20 cellular contexts compared by ENCODE assay signal in genomic region chr18:70121842-70122241, GRCh38.
"Had no signal": no experiment of that assay in that cellular context is flagged by ENCODE, and none has a peak within 500 bp of the region (broad histone marks: within the 10 kb centered on the region; RNA-seq: fewer than 3 reads in every experiment).

No MANE protein-coding gene starts in this region.

- DNase-seq: activated B cell treated with CpG ODN at 0.5 μM for 24 hours; activated CD4-positive, alpha-beta memory T cell treated with anti-CD3 and anti-CD28 coated beads for 36 hours; activated CD4-positive, alpha-beta T cell treated with anti-CD3 and anti-CD28 coated beads for 4 hours; activated CD8-positive, alpha-beta memory T cell treated with anti-CD3 and anti-CD28 coated beads, Interleukin-2, amount 10 ng/mL, durations not matched to agents 7 days and 5 days; activated naive CD4-positive, alpha-beta T cell treated with anti-CD3 and anti-CD28 coated beads for 36 hours; activated naive CD8-positive, alpha-beta T cell treated with anti-CD3 and anti-CD28 coated beads, Interleukin-2, amount 50 U/mL, for 24 hours; anterior cingulate cortex; caudate nucleus; dorsolateral prefrontal cortex; foreskin keratinocyte; glutamatergic neuron; hypothalamus; islet precursor cell; right lobe of liver; small intestine; stimulated activated CD4-positive, alpha-beta T cell treated with anti-CD3 and anti-CD28 coated beads, Interleukin-4, amount 100 ng/mL, for 24 hours; stimulated activated naive B cell treated with anti-CD40 and anti-IgM and Interleukin-4, amounts not matched to agents 10 μg/mL and 1 μg/mL and 100 μg/mL, for 72 hours; upper lobe of right lung had no signal

- H3K4me1 Mint-ChIP-seq: activated CD8-positive, alpha-beta memory T cell treated with anti-CD3 and anti-CD28 coated beads, Interleukin-2, amount 10 ng/mL, durations not matched to agents 7 days and 5 days; activated naive CD8-positive, alpha-beta T cell treated with anti-CD3 and anti-CD28 coated beads, Interleukin-2, amount 50 U/mL, for 24 hours; brain had no signal

- H3K4me3 Mint-ChIP-seq: activated B cell treated with CpG ODN at 0.5 μM for 24 hours; activated CD4-positive, alpha-beta memory T cell treated with anti-CD3 and anti-CD28 coated beads for 36 hours; activated CD8-positive, alpha-beta memory T cell treated with anti-CD3 and anti-CD28 coated beads, Interleukin-2, amount 10 ng/mL, durations not matched to agents 7 days and 5 days; activated naive CD4-positive, alpha-beta T cell treated with anti-CD3 and anti-CD28 coated beads for 36 hours; activated naive CD8-positive, alpha-beta T cell treated with anti-CD3 and anti-CD28 coated beads, Interleukin-2, amount 50 U/mL, for 24 hours; brain; natural killer cell treated with Interleukin-12 subunit alpha and Interleukin-12 subunit beta and Interleukin-15 and Interleukin-18, amount 100 ng/mL, for 72 hours; stimulated activated naive B cell treated with anti-CD40 and anti-IgM and Interleukin-4, amounts not matched to agents 10 μg/mL and 1 μg/mL and 100 μg/mL, for 72 hours had no signal

- H3K27me3 Mint-ChIP-seq: activated B cell treated with CpG ODN at 0.5 μM for 24 hours; activated CD4-positive, alpha-beta memory T cell treated with anti-CD3 and anti-CD28 coated beads for 36 hours; activated CD8-positive, alpha-beta memory T cell treated with anti-CD3 and anti-CD28 coated beads, Interleukin-2, amount 10 ng/mL, durations not matched to agents 7 days and 5 days; activated naive CD8-positive, alpha-beta T cell treated with anti-CD3 and anti-CD28 coated beads, Interleukin-2, amount 50 U/mL, for 24 hours; brain; natural killer cell treated with Interleukin-12 subunit alpha and Interleukin-12 subunit beta and Interleukin-15 and Interleukin-18, amount 100 ng/mL, for 72 hours; stimulated activated naive B cell treated with anti-CD40 and anti-IgM and Interleukin-4, amounts not matched to agents 10 μg/mL and 1 μg/mL and 100 μg/mL, for 72 hours had no signal

- H3K27ac Mint-ChIP-seq: activated B cell treated with CpG ODN at 0.5 μM for 24 hours; activated CD4-positive, alpha-beta memory T cell treated with anti-CD3 and anti-CD28 coated beads for 36 hours; activated CD8-positive, alpha-beta memory T cell treated with anti-CD3 and anti-CD28 coated beads, Interleukin-2, amount 10 ng/mL, durations not matched to agents 7 days and 5 days; activated naive CD4-positive, alpha-beta T cell treated with anti-CD3 and anti-CD28 coated beads for 36 hours; activated naive CD8-positive, alpha-beta T cell treated with anti-CD3 and anti-CD28 coated beads, Interleukin-2, amount 50 U/mL, for 24 hours; brain; natural killer cell treated with Interleukin-12 subunit alpha and Interleukin-12 subunit beta and Interleukin-15 and Interleukin-18, amount 100 ng/mL, for 72 hours; stimulated activated naive B cell treated with anti-CD40 and anti-IgM and Interleukin-4, amounts not matched to agents 10 μg/mL and 1 μg/mL and 100 μg/mL, for 72 hours had no signal

- H3K9me3 Mint-ChIP-seq: activated B cell treated with CpG ODN at 0.5 μM for 24 hours; activated CD4-positive, alpha-beta memory T cell treated with anti-CD3 and anti-CD28 coated beads for 36 hours; natural killer cell treated with Interleukin-12 subunit alpha and Interleukin-12 subunit beta and Interleukin-15 and Interleukin-18, amount 100 ng/mL, for 72 hours had no signal

- ATAC-seq: activated CD8-positive, alpha-beta memory T cell treated with anti-CD3 and anti-CD28 coated beads, Interleukin-2, amount 10 ng/mL, durations not matched to agents 7 days and 5 days; activated naive CD8-positive, alpha-beta T cell treated with anti-CD3 and anti-CD28 coated beads, Interleukin-2, amount 50 U/mL, for 24 hours; foreskin keratinocyte; natural killer cell treated with Interleukin-12 subunit alpha and Interleukin-12 subunit beta and Interleukin-15 and Interleukin-18, amount 100 ng/mL, for 72 hours; right lobe of liver; stimulated activated naive B cell treated with anti-CD40 and anti-IgM and Interleukin-4, amounts not matched to agents 10 μg/mL and 1 μg/mL and 100 μg/mL, for 72 hours; upper lobe of right lung had no signal

- H3K9me3 ChIP-seq: right lobe of liver, upper lobe of right lung had no signal
